ENCODE assay signal across 1 cellular context in the genomic region with DNA sequence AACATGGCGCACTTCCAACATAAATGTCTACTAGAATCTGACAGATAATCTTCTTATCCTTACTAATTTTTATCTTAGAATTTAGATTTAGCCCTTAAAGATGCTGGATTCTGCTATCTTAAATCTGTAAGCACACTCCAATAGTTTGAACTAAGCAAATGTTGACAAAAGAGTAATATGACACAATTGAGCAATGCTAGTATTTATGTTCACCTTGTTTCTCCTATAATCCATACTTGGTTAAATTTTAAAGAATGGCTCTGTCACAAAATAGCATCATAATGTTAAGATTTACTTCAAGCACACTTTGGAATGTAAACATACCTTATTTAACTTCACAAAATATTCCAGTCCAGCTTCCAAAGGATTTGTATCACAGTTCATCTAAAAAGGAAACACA.
A peak's percentile ranks its signal among the peaks of the same experiment; 100 is the strongest.
TF ChIP-seq lines count a peak whose summit lies in the region.

No MANE protein-coding gene starts in this region.

TF ChIP-seq in HepG2, 621 proteins besides CTCF, POLR2A, EP300 and RAD21 (continued from another document and continues in another):
- TF ChIP-seq, protein P1, sequence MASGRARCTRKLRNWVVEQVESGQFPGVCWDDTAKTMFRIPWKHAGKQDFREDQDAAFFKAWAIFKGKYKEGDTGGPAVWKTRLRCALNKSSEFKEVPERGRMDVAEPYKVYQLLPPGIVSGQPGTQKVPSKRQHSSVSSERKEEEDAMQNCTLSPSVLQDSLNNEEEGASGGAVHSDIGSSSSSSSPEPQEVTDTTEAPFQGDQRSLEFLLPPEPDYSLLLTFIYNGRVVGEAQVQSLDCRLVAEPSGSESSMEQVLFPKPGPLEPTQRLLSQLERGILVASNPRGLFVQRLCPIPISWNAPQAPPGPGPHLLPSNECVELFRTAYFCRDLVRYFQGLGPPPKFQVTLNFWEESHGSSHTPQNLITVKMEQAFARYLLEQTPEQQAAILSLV (CRISPR knock-in tag; IDR thresholded peaks at IDR 0.05; ENCODE audit: borderline replicate concordance): no peak
- no peak for TF ChIP-seq ZNF451 (CRISPR knock-in tag; IDR thresholded peaks at IDR 0.05)
- TF ChIP-seq ARNTL (CRISPR knock-in tag; IDR thresholded peaks at IDR 0.05): no peak
- TF ChIP-seq ZSCAN31 (CRISPR knock-in tag; IDR thresholded peaks at IDR 0.05; ENCODE audit: low read depth): no peak
- no peak for TF ChIP-seq ZNF670 (CRISPR knock-in tag; IDR thresholded peaks at IDR 0.05; ENCODE audit: borderline replicate concordance)
- TF ChIP-seq, protein P2, sequence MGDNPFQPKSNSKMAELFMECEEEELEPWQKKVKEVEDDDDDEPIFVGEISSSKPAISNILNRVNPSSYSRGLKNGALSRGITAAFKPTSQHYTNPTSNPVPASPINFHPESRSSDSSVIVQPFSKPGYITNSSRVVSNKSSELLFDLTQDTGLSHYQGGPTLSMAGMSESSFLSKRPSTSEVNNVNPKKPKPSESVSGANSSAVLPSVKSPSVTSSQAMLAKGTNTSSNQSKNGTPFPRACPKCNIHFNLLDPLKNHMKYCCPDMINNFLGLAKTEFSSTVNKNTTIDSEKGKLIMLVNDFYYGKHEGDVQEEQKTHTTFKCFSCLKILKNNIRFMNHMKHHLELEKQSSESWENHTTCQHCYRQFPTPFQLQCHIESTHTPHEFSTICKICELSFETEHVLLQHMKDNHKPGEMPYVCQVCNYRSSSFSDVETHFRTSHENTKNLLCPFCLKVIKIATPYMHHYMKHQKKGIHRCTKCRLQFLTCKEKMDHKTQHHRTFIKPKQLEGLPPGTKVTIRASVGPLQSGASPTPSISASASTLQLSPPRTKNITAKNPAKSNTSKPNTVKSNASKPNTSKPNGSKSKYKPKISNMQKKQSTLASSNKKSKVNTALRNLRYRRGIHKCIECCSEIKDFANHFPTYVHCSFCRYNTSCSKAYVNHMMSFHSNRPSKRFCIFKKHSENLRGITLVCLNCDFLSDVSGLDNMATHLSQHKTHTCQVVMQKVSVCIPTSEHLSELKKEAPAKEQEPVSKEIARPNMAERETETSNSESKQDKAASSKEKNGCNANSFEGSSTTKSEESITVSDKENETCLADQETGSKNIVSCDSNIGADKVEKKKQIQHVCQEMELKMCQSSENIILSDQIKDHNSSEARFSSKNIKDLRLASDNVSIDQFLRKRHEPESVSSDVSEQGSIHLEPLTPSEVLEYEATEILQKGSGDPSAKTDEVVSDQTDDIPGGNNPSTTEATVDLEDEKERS (CRISPR knock-in tag; IDR thresholded peaks at IDR 0.05): no peak
- TF ChIP-seq REPIN1 (CRISPR knock-in tag; IDR thresholded peaks at IDR 0.05; ENCODE audit: borderline replicate concordance, low read depth): no peak
- TF ChIP-seq SALL2 (CRISPR knock-in tag; IDR thresholded peaks at IDR 0.05): no peak
- TF ChIP-seq HNRNPL (IDR thresholded peaks at IDR 0.05; ENCODE audit: low read depth, low read length): no peak
- TF ChIP-seq, protein P3, sequence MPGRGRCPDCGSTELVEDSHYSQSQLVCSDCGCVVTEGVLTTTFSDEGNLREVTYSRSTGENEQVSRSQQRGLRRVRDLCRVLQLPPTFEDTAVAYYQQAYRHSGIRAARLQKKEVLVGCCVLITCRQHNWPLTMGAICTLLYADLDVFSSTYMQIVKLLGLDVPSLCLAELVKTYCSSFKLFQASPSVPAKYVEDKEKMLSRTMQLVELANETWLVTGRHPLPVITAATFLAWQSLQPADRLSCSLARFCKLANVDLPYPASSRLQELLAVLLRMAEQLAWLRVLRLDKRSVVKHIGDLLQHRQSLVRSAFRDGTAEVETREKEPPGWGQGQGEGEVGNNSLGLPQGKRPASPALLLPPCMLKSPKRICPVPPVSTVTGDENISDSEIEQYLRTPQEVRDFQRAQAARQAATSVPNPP (CRISPR knock-in tag; IDR thresholded peaks at IDR 0.05): no peak
- peak; percentile 82 for TF ChIP-seq BCL6 (CRISPR knock-in tag; IDR thresholded peaks at IDR 0.05)
- TF ChIP-seq ZNF3 (CRISPR knock-in tag; IDR thresholded peaks at IDR 0.05): no peak
- peak; percentile 60; the same call in 1 of the 2 replicates for TF ChIP-seq TARDBP (CRISPR knock-in tag; IDR thresholded peaks at IDR 0.05)
- TF ChIP-seq, protein P4, sequence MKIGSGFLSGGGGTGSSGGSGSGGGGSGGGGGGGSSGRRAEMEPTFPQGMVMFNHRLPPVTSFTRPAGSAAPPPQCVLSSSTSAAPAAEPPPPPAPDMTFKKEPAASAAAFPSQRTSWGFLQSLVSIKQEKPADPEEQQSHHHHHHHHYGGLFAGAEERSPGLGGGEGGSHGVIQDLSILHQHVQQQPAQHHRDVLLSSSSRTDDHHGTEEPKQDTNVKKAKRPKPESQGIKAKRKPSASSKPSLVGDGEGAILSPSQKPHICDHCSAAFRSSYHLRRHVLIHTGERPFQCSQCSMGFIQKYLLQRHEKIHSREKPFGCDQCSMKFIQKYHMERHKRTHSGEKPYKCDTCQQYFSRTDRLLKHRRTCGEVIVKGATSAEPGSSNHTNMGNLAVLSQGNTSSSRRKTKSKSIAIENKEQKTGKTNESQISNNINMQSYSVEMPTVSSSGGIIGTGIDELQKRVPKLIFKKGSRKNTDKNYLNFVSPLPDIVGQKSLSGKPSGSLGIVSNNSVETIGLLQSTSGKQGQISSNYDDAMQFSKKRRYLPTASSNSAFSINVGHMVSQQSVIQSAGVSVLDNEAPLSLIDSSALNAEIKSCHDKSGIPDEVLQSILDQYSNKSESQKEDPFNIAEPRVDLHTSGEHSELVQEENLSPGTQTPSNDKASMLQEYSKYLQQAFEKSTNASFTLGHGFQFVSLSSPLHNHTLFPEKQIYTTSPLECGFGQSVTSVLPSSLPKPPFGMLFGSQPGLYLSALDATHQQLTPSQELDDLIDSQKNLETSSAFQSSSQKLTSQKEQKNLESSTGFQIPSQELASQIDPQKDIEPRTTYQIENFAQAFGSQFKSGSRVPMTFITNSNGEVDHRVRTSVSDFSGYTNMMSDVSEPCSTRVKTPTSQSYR (CRISPR knock-in tag; IDR thresholded peaks at IDR 0.05; ENCODE audit: borderline replicate concordance): no peak
- TF ChIP-seq FOXA3 (CRISPR knock-in tag; IDR thresholded peaks at IDR 0.05): peak; percentile 94
- TF ChIP-seq SNAPC2 (CRISPR knock-in tag; IDR thresholded peaks at IDR 0.05): no peak
- TF ChIP-seq, protein P5, sequence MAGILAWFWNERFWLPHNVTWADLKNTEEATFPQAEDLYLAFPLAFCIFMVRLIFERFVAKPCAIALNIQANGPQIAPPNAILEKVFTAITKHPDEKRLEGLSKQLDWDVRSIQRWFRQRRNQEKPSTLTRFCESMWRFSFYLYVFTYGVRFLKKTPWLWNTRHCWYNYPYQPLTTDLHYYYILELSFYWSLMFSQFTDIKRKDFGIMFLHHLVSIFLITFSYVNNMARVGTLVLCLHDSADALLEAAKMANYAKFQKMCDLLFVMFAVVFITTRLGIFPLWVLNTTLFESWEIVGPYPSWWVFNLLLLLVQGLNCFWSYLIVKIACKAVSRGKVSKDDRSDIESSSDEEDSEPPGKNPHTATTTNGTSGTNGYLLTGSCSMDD (CRISPR knock-in tag; IDR thresholded peaks at IDR 0.05): no peak
- TF ChIP-seq HMGA1 (CRISPR knock-in tag; conservative IDR thresholded peaks at IDR 0.05): no peak
- no peak for TF ChIP-seq POLR2G (IDR thresholded peaks at IDR 0.05; ENCODE audit: low read depth, low read length)
- no peak for TF ChIP-seq ZNF616 (CRISPR knock-in tag; IDR thresholded peaks at IDR 0.05; ENCODE audit: low read depth)
- TF ChIP-seq, protein P6, sequence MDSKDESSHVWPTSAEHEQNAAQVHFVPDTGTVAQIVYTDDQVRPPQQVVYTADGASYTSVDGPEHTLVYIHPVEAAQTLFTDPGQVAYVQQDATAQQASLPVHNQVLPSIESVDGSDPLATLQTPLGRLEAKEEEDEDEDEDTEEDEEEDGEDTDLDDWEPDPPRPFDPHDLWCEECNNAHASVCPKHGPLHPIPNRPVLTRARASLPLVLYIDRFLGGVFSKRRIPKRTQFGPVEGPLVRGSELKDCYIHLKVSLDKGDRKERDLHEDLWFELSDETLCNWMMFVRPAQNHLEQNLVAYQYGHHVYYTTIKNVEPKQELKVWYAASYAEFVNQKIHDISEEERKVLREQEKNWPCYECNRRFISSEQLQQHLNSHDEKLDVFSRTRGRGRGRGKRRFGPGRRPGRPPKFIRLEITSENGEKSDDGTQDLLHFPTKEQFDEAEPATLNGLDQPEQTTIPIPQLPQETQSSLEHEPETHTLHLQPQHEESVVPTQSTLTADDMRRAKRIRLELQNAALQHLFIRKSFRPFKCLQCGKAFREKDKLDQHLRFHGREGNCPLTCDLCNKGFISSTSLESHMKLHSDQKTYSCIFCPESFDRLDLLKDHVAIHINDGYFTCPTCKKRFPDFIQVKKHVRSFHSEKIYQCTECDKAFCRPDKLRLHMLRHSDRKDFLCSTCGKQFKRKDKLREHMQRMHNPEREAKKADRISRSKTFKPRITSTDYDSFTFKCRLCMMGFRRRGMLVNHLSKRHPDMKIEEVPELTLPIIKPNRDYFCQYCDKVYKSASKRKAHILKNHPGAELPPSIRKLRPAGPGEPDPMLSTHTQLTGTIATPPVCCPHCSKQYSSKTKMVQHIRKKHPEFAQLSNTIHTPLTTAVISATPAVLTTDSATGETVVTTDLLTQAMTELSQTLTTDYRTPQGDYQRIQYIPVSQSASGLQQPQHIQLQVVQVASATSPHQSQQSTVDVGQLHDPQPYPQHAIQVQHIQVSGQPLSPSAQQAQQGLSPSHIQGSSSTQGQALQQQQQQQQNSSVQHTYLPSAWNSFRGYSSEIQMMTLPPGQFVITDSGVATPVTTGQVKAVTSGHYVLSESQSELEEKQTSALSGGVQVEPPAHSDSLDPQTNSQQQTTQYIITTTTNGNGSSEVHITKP (CRISPR knock-in tag; IDR thresholded peaks at IDR 0.05; ENCODE audit: low read depth): no peak
- no peak for TF ChIP-seq ZNF598 (CRISPR knock-in tag; IDR thresholded peaks at IDR 0.05; ENCODE audit: borderline replicate concordance)
- TF ChIP-seq HNRNPLL (IDR thresholded peaks at IDR 0.05; ENCODE audit: low read depth, low read length, poor library complexity, severe bottlenecking): no peak
- peak; percentile 84 for TF ChIP-seq TBX3 (IDR thresholded peaks at IDR 0.05; ENCODE audit: borderline replicate concordance)
- no peak for TF ChIP-seq ZNF296 (CRISPR knock-in tag; conservative IDR thresholded peaks at IDR 0.05)
- no peak for TF ChIP-seq ZNF720 (CRISPR knock-in tag; IDR thresholded peaks at IDR 0.05)
- TF ChIP-seq, protein P7, sequence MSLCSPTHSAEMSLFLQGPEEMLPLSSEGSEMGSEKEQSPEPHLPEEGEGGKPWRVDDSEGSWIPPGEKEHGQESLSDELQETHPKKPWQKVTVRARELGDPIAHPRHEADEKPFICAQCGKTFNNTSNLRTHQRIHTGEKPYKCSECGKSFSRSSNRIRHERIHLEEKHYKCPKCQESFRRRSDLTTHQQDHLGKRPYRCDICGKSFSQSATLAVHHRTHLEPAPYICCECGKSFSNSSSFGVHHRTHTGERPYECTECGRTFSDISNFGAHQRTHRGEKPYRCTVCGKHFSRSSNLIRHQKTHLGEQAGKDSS (CRISPR knock-in tag; IDR thresholded peaks at IDR 0.05; ENCODE audit: borderline replicate concordance, low read depth): no peak
- TF ChIP-seq KDM1A (CRISPR knock-in tag; IDR thresholded peaks at IDR 0.05): no peak
- no peak for TF ChIP-seq KLF15 (CRISPR knock-in tag; IDR thresholded peaks at IDR 0.05; ENCODE audit: borderline replicate concordance)
- no peak for TF ChIP-seq ZNF724P (CRISPR knock-in tag; IDR thresholded peaks at IDR 0.05; ENCODE audit: borderline replicate concordance)
- peak; percentile 94 for TF ChIP-seq HHEX (CRISPR knock-in tag; IDR thresholded peaks at IDR 0.05)
- TF ChIP-seq ZNF253 (CRISPR knock-in tag; IDR thresholded peaks at IDR 0.05; ENCODE audit: borderline replicate concordance): no peak
- no peak for TF ChIP-seq ZNF12 (CRISPR knock-in tag; IDR thresholded peaks at IDR 0.05)
- TF ChIP-seq ZFAT (CRISPR knock-in tag; conservative IDR thresholded peaks at IDR 0.05): no peak
- no peak for TF ChIP-seq ZNF430 (CRISPR knock-in tag; IDR thresholded peaks at IDR 0.05)
- TF ChIP-seq NFRKB (IDR thresholded peaks at IDR 0.05): no peak
- no peak for TF ChIP-seq TMF1 (CRISPR knock-in tag; IDR thresholded peaks at IDR 0.05; ENCODE audit: low read depth)
- TF ChIP-seq TSC22D2 (CRISPR knock-in tag; IDR thresholded peaks at IDR 0.05; ENCODE audit: borderline replicate concordance): no peak
- TF ChIP-seq FOSL2 (CRISPR knock-in tag; IDR thresholded peaks at IDR 0.05): no peak
- no peak for TF ChIP-seq YEATS2 (CRISPR knock-in tag; IDR thresholded peaks at IDR 0.05; ENCODE audit: borderline replicate concordance)
- TF ChIP-seq, protein P8, sequence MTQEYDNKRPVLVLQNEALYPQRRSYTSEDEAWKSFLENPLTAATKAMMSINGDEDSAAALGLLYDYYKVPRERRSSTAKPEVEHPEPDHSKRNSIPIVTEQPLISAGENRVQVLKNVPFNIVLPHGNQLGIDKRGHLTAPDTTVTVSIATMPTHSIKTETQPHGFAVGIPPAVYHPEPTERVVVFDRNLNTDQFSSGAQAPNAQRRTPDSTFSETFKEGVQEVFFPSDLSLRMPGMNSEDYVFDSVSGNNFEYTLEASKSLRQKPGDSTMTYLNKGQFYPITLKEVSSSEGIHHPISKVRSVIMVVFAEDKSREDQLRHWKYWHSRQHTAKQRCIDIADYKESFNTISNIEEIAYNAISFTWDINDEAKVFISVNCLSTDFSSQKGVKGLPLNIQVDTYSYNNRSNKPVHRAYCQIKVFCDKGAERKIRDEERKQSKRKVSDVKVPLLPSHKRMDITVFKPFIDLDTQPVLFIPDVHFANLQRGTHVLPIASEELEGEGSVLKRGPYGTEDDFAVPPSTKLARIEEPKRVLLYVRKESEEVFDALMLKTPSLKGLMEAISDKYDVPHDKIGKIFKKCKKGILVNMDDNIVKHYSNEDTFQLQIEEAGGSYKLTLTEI (CRISPR knock-in tag; conservative IDR thresholded peaks at IDR 0.05): no peak
- TF ChIP-seq, protein P9, sequence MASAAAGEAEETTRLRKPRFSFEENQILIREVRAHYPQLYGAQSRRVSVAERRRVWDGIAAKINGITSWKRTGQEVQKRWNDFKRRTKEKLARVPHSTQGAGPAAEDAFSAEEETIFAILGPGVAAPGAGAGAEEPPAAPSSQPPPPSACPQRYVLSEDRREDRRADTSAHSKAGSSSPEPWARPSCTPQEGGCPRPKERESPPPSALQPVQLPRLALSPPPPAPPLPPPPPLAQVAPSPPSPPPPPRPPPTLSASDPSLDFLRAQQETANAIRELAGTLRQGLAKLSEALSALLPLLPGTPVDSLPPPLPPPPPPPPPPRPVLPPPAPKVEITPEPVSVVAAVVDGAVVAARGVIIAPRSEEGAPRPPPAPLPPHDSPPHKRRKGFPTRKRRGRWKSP (CRISPR knock-in tag; IDR thresholded peaks at IDR 0.05): no peak
- TF ChIP-seq, protein P10, sequence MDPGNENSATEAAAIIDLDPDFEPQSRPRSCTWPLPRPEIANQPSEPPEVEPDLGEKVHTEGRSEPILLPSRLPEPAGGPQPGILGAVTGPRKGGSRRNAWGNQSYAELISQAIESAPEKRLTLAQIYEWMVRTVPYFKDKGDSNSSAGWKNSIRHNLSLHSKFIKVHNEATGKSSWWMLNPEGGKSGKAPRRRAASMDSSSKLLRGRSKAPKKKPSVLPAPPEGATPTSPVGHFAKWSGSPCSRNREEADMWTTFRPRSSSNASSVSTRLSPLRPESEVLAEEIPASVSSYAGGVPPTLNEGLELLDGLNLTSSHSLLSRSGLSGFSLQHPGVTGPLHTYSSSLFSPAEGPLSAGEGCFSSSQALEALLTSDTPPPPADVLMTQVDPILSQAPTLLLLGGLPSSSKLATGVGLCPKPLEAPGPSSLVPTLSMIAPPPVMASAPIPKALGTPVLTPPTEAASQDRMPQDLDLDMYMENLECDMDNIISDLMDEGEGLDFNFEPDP (CRISPR knock-in tag; conservative IDR thresholded peaks at IDR 0.05): no peak
- no peak for TF ChIP-seq RARG (CRISPR knock-in tag; IDR thresholded peaks at IDR 0.05; ENCODE audit: low read depth)
- TF ChIP-seq, protein P11, sequence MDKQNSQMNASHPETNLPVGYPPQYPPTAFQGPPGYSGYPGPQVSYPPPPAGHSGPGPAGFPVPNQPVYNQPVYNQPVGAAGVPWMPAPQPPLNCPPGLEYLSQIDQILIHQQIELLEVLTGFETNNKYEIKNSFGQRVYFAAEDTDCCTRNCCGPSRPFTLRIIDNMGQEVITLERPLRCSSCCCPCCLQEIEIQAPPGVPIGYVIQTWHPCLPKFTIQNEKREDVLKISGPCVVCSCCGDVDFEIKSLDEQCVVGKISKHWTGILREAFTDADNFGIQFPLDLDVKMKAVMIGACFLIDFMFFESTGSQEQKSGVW (CRISPR knock-in tag; IDR thresholded peaks at IDR 0.05; ENCODE audit: borderline replicate concordance): no peak
